In genomic region chr13:23767806-23768205, GRCh38 we compare ENCODE assay signal across 17 cellular contexts.
DNase-seq lines count a peak whose midpoint lies in the region; ATAC-seq, FAIRE-seq and TF ChIP-seq lines count a peak whose summit lies in the region.
"Had no signal": no experiment of that assay in that cellular context is flagged by ENCODE, and none has a peak within 500 bp of the region (broad histone marks: within the 10 kb centered on the region; RNA-seq: fewer than 3 reads in every experiment).

No MANE protein-coding gene starts in this region.

- CTCF ChIA-PET in IMR-90 (lab: Yijun Ruan, JAX), result interaction anchor here (0.8 to 1.1 kb wide), 2 partner anchors 11 to 60 kb away, joined by 3 to 5 read pairs; no protein-coding TSS in a partner anchor

- H3K27me3 Mint-ChIP-seq in nephron progenitor cell (ENCODE audit: low read depth, poor library complexity), result no peaks in the 10 kb centered on the region
- H3K27me3 Mint-ChIP-seq: CD4-positive, alpha-beta memory T cell had no signal

- in situ Hi-C loops in IMR-90 (cut with MboI; ENCODE audit: low sequenced_read_pairs), result no loop called here

- H3K4me3 ChIP-seq in IMR-90 (ENCODE audit: insufficient read depth, low read depth, low read length) (no peak overlapping the region), epithelial cell of esophagus (ENCODE audit: low read length) (no peak overlapping the region)

- H3K4me1 Mint-ChIP-seq in nephron progenitor cell, result peaks cover 53% of the 10 kb centered on the region

- TF ChIP-seq CTCF in IMR-90 (conservative IDR thresholded peaks at IDR 0.05; ENCODE audit: low read depth, low read length) (no peak), epithelial cell of esophagus (IDR thresholded peaks at IDR 0.05; ENCODE audit: insufficient read depth, low read depth, low read length, missing control alignments) (no peak), nephron progenitor cell (IDR thresholded peaks at IDR 0.05) (no peak)

- H3K4me3 Mint-ChIP-seq in nephron progenitor cell, result no peak overlapping the region
- H3K4me3 Mint-ChIP-seq: B cell; CD4-positive, alpha-beta memory T cell had no signal

- no peak overlapping the region for H2AFZ ChIP-seq in IMR-90 (replicated peaks; ENCODE audit: low read length, poor library complexity)

- intact Hi-C loops in IMR-90 (cut with micrococcal nuclease), result no loop called here

- peak overlapping the region; percentile 67; the same call in 1 of the 2 replicates for H3K14ac ChIP-seq in IMR-90 (replicated peaks; ENCODE audit: low read depth, low read length)

- dilution Hi-C loops in IMR-90 (cut with HindIII; ENCODE audit: low sequenced_read_pairs, unreplicated experiment), result no loop called here

- H2BK15ac ChIP-seq in IMR-90 (ENCODE audit: low read depth, low read length), result peak overlapping the region; percentile 88; the same call in 2 of the 3 replicates

- no peak overlapping the region for H3K4ac ChIP-seq in IMR-90 (ENCODE audit: low read depth, low read length)

- no peak for TF ChIP-seq RAD21 in IMR-90 (IDR thresholded peaks at IDR 0.05; ENCODE audit: low read length)

- H4K91ac ChIP-seq in IMR-90 (ENCODE audit: insufficient read depth, low read depth, low read length), result peak overlapping the region; percentile 48; the same call in 1 of the 2 replicates

- no peak overlapping the region for H4K8ac ChIP-seq in IMR-90 (ENCODE audit: low read depth in 2 of 2, low read length in 2 of 2)

- FAIRE-seq in HTR-8/SVneo (lab: Jason Lieb, UNC), result no peak

- POLR2A ChIA-PET in IMR-90 (lab: Charles Lee; ENCODE audit: unreplicated experiment), result no interaction called here

- H2BK5ac ChIP-seq in IMR-90 (ENCODE audit: low read depth, low read length, poor library complexity, severe bottlenecking), result no peak overlapping the region

- H2BK120ac ChIP-seq in IMR-90 (ENCODE audit: low read depth, low read length), result 0 out of 2 replicates have a peak overlapping the region, but pooled peaks have one; percentile 22

- ATAC-seq in IMR-90 (ENCODE audit: low read depth), result no peak
- ATAC-seq: HCT116 had no signal

- peak overlapping the region; percentile 25 for H3K27ac Mint-ChIP-seq in nephron progenitor cell
- H3K27ac Mint-ChIP-seq: B cell had no signal

- no peaks in the 10 kb centered on the region for H3K27me3 ChIP-seq in IMR-90 (ENCODE audit: control insufficient read depth, insufficient read depth, low read length)

- peak overlapping the region; percentile 53; the same call in 1 of the 2 replicates for H4K5ac ChIP-seq in IMR-90 (ENCODE audit: low read depth, low read length)

- no peaks in the 10 kb centered on the region for H3K9me3 Mint-ChIP-seq in nephron progenitor cell
- H3K9me3 Mint-ChIP-seq: CD4-positive, alpha-beta memory T cell had no signal

- peaks cover 4% of the 10 kb centered on the region for H3K36me3 Mint-ChIP-seq in nephron progenitor cell (ENCODE audit: low read depth)

- no peak overlapping the region for H3K9ac ChIP-seq in IMR-90 (ENCODE audit: low read depth, low read length)

- H3K9me1 ChIP-seq in IMR-90 (ENCODE audit: insufficient read depth, low read length), result peaks cover 11% of the 10 kb centered on the region

- DNase-seq in ELR (ENCODE audit: low read depth) (peak; percentile 15), IMR-90 (no peak), epithelial cell of esophagus (ENCODE audit: low read depth) (peak; percentile 83), nephron progenitor cell (no peak), AG08395 (ENCODE audit: low spot score) (no peak), C1 segment of cervical spinal cord (lab: John Stamatoyannopoulos, UW) (no peak), HTR-8/SVneo (ENCODE audit: insufficient read length, low spot score) (no peak), HUDEP-2 (lab: John Stamatoyannopoulos, UW; ENCODE audit: unreplicated experiment in 76 of 76) (no peak)
- DNase-seq: 8988T; CD4-positive, alpha-beta memory T cell; DMS153; DMS79 treated with DMSO at 0.1 percent for 48 hours; EL; GDM1 had no signal

- no TSS peak for BruUV-seq in IMR-90 (replicated peaks; lab: Mats Ljungman, UMichigan)

- no peak overlapping the region for H3K27ac ChIP-seq in IMR-90 (ENCODE audit: insufficient read depth, low read length)
- H3K27ac ChIP-seq: C4-2B had no signal

- H3K36me3 ChIP-seq in IMR-90 (ENCODE audit: control insufficient read depth, insufficient read depth, low read length), result no peaks in the 10 kb centered on the region

- H2BK20ac ChIP-seq in IMR-90 (ENCODE audit: low read depth, low read length), result no peak overlapping the region

- no peaks in the 10 kb centered on the region for H3K9me3 ChIP-seq in IMR-90 (ENCODE audit: control insufficient read depth, insufficient read depth, low read length)

- H3K4me1 ChIP-seq in IMR-90 (ENCODE audit: control insufficient read depth, insufficient read depth, low read length), result peaks cover 16% of the 10 kb centered on the region

- H3K18ac ChIP-seq in IMR-90 (ENCODE audit: low read depth, low read length), result peak overlapping the region; percentile 37

- TF ChIP-seq POLR2A in IMR-90 (IDR thresholded peaks at IDR 0.05; ENCODE audit: low read depth, low read length), result no peak

- no CpG with 5 or more reads among the region's 7 CpGs for WGBS in IMR-90 (ENCODE audit: extremely low coverage in 2 of 2, insufficient read length in 1 of 2), 2 experiments

- peak overlapping the region; percentile 17; the same call in 1 of the 2 replicates for H2AK5ac ChIP-seq in IMR-90 (ENCODE audit: low read depth, low read length)

- H4K20me1 ChIP-seq in IMR-90 (ENCODE audit: insufficient read depth, low read length), result no peaks in the 10 kb centered on the region

- H2AK9ac ChIP-seq in IMR-90 (replicated peaks; ENCODE audit: low read depth, low read length, poor library complexity), result no peak overlapping the region

- no peak overlapping the region for H3K23ac ChIP-seq in IMR-90 (ENCODE audit: low read depth, low read length)

- no peak overlapping the region for H3K4me2 ChIP-seq in IMR-90 (ENCODE audit: low read depth, low read length)

- H3K79me1 ChIP-seq in IMR-90 (ENCODE audit: low read depth in 1 of 2, low read length in 2 of 2), result peaks cover 0 to 5% of the 10 kb centered on the region in 2 experiments; a peak in 1 of 4 replicates

- no peak overlapping the region for H3K56ac ChIP-seq in IMR-90 (ENCODE audit: extremely low read depth, insufficient read depth, low read length)

TF ChIP-seq in IMR-90, 13 proteins besides CTCF, POLR2A, EP300 and RAD21:
- TF ChIP-seq USF2 (IDR thresholded peaks at IDR 0.05; ENCODE audit: low read depth, low read length), result no peak
- no peak for TF ChIP-seq MXI1 (IDR thresholded peaks at IDR 0.05; ENCODE audit: borderline replicate concordance, low read depth, low read length)
- TF ChIP-seq CHD1 (IDR thresholded peaks at IDR 0.05; ENCODE audit: low read depth, low read length), result no peak
- TF ChIP-seq CEBPB (IDR thresholded peaks at IDR 0.05; ENCODE audit: low read depth, low read length), result no peak
- TF ChIP-seq, protein P1, sequence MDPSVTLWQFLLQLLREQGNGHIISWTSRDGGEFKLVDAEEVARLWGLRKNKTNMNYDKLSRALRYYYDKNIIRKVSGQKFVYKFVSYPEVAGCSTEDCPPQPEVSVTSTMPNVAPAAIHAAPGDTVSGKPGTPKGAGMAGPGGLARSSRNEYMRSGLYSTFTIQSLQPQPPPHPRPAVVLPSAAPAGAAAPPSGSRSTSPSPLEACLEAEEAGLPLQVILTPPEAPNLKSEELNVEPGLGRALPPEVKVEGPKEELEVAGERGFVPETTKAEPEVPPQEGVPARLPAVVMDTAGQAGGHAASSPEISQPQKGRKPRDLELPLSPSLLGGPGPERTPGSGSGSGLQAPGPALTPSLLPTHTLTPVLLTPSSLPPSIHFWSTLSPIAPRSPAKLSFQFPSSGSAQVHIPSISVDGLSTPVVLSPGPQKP (IDR thresholded peaks at IDR 0.05; ENCODE audit: borderline replicate concordance, low read depth, low read length), result no peak
- no peak for TF ChIP-seq MAFK (IDR thresholded peaks at IDR 0.05; ENCODE audit: low read depth, low read length)
- TF ChIP-seq RCOR1 (IDR thresholded peaks at IDR 0.05; ENCODE audit: insufficient replicate concordance, low read length), result no peak
- TF ChIP-seq MAZ (IDR thresholded peaks at IDR 0.05; ENCODE audit: borderline replicate concordance, low read depth, low read length), result no peak
- no peak for TF ChIP-seq NFE2L2 (IDR thresholded peaks at IDR 0.05; ENCODE audit: low read depth, low read length)
- no peak for TF ChIP-seq FOS (IDR thresholded peaks at IDR 0.05; ENCODE audit: low read depth, low read length)
- no peak for TF ChIP-seq BHLHE40 (IDR thresholded peaks at IDR 0.05; ENCODE audit: low read depth, low read length)
- no peak for TF ChIP-seq RFX5 (IDR thresholded peaks at IDR 0.05; ENCODE audit: low read depth, low read length)
- TF ChIP-seq SMC3 (IDR thresholded peaks at IDR 0.05; ENCODE audit: low read depth, low read length), result no peak
TF ChIP-seq in IMR-90: peak in this region for 0.

Comparison
In these comparisons a context has a peak if more than half of its experiments do, and no peak if none do; other contexts are left out.
1. DNase-seq: peak in ELR (single experiment) and epithelial cell of esophagus (single experiment); none in IMR-90 (single experiment), nephron progenitor cell (single experiment), AG08395 (single experiment), C1 segment of cervical spinal cord (0 of 14), HTR-8/SVneo (single experiment) and HUDEP-2 (0 of 76).